9 cellular contexts compared by ENCODE assay signal in the genomic region with DNA sequence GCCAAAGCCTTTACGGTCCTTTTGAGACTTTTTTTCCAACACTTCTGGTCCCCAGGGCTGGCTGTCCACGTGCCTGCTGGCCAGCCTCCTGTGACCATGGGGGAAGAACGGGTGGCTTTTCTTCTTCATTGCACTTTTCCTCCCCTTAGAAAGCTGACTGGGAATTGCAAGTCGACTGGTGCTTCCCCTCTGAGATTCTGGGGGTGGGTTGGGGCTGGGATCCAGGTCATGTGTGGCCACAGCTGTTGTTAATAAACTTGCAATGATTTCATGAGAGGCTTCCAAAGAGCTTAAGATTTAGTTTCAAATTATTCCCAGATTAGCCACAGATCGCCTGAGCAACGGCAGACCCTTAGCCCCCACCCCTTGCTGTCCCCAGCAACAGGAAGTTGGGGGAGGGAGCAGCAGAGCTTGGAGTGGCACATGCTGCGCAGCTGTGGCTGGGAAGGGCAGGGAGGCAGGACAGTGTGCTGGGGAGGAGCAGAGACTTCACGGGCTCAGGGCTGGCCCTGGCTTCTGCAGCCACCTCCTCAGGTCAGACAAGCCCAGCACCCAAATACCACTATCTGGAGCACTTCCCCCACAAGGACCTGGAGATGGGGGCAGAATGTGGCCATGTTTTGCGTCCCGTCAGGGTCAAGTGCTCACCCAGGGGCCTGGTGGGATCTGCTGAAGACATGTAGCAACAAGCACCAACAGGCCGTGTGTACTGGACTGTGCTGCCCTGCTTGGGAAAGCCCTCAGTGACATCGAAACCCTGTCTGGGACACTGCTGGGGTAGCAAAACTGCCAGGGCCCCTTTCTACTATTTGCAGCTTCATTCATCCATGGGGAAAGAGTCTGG. TPM values are rescaled to one million over a fixed set of nuclear protein-coding genes. Genes with fewer than 3 reads are reported as not detected.
DNase-seq lines count a peak whose midpoint lies in the region; ATAC-seq, FAIRE-seq and TF ChIP-seq lines count a peak whose summit lies in the region.
"Had no signal": no experiment of that assay in that cellular context is flagged by ENCODE, and none has a peak within 500 bp of the region (broad histone marks: within the 10 kb centered on the region; RNA-seq: fewer than 3 reads in every experiment).

No MANE protein-coding gene starts in this region.

- no peaks in the 10 kb centered on the region for H3K36me3 Mint-ChIP-seq in activated naive CD4-positive, alpha-beta T cell treated with anti-CD3 and anti-CD28 coated beads, Interleukin-2, amount 50 U/mL, for 72 hours

- H3K4me2 ChIP-seq in mesenchymal stem cell (ENCODE audit: low read length, poor library complexity, severe bottlenecking): peak overlapping the region; percentile 25

- H3K9me3 ChIP-seq in mesenchymal stem cell (ENCODE audit: control insufficient read depth, low read length): no peaks in the 10 kb centered on the region

- peak overlapping the region; percentile 14 to 61 for H3K27ac Mint-ChIP-seq in activated naive CD4-positive, alpha-beta T cell treated with anti-CD3 and anti-CD28 coated beads, Interleukin-2, amount 50 U/mL, for 72 hours

- ATAC-seq in activated naive CD4-positive, alpha-beta T cell treated with anti-CD3 and anti-CD28 coated beads, Interleukin-2, amount 50 U/mL, for 72 hours: no peak
- ATAC-seq in GM19023 (IDR thresholded peaks at IDR 0.05; ENCODE audit: unreplicated experiment): no peak

- 19% methylated on average over 7 of the region's 12 CpGs for WGBS in mesenchymal stem cell

- H3K27ac ChIP-seq in coronary artery (peak overlapping the region; percentile 67 to 74), mesenchymal stem cell (ENCODE audit: low read length, poor library complexity, severe bottlenecking) (peak overlapping the region; percentile 31)
- H3K27ac ChIP-seq: VCaP had no signal

- H3K18ac ChIP-seq in mesenchymal stem cell (ENCODE audit: low read depth in 1 of 2, low read length in 2 of 2): peak overlapping the region; percentile 85 to 97

- H3K23ac ChIP-seq in mesenchymal stem cell (ENCODE audit: low read length in 2 of 2): peak overlapping the region in 1 of 2 experiments; percentile 5

- no peaks in the 10 kb centered on the region for H3K27me3 ChIP-seq in mesenchymal stem cell (ENCODE audit: control insufficient read depth in 1 of 2, insufficient read depth in 1 of 2, low read length in 2 of 2)

- peaks cover 15% of the 10 kb centered on the region for H3K79me1 ChIP-seq in mesenchymal stem cell (replicated peaks; ENCODE audit: low read length, poor library complexity, severe bottlenecking)

- peak overlapping the region; percentile 50 to 88 for H2BK12ac ChIP-seq in mesenchymal stem cell (ENCODE audit: low read length in 2 of 2)

- no peak for TF ChIP-seq POLR2A in H54 (IDR thresholded peaks at IDR 0.05; ENCODE audit: low read depth, low read length)

- no peak for TF ChIP-seq CTCF in coronary artery (IDR thresholded peaks at IDR 0.05)

- H3K36me3 ChIP-seq in mesenchymal stem cell (ENCODE audit: control insufficient read depth in 1 of 2, insufficient read depth in 2 of 2, low read depth in 1 of 2, low read length in 2 of 2): peaks cover 20 to 21% of the 10 kb centered on the region in 2 experiments

- H4K8ac ChIP-seq in mesenchymal stem cell (ENCODE audit: low read length): peak overlapping the region; percentile 90

- H3K4me1 ChIP-seq in mesenchymal stem cell (ENCODE audit: control insufficient read depth, insufficient read depth, low read depth, low read length): peaks cover 55% of the 10 kb centered on the region

- H3K14ac ChIP-seq in mesenchymal stem cell (ENCODE audit: low read length in 2 of 2): peak overlapping the region in 1 of 2 experiments; percentile 12

- FAIRE-seq in H54 (lab: Jason Lieb, UNC): no peak

- peak overlapping the region; percentile 71 for H2AK5ac ChIP-seq in mesenchymal stem cell (ENCODE audit: low read length, severe bottlenecking)

- H3K4me3 ChIP-seq in coronary artery: peak overlapping the region; percentile 43
- H3K4me3 ChIP-seq in mesenchymal stem cell (ENCODE audit: insufficient read depth in 1 of 2, low read depth in 1 of 2, low read length in 2 of 2): peak overlapping the region in 1 of 2 experiments; percentile 62

- peak overlapping the region; percentile 35 for H2BK5ac ChIP-seq in mesenchymal stem cell (ENCODE audit: low read depth, low read length, poor library complexity, severe bottlenecking)

- no peaks in the 10 kb centered on the region for H3K9me3 Mint-ChIP-seq in activated naive CD4-positive, alpha-beta T cell treated with anti-CD3 and anti-CD28 coated beads, Interleukin-2, amount 50 U/mL, for 72 hours

- no peak overlapping the region for H2AFZ ChIP-seq in mesenchymal stem cell (ENCODE audit: low read depth, low read length)

- H2BK120ac ChIP-seq in mesenchymal stem cell (ENCODE audit: low read depth, low read length): peak overlapping the region; percentile 91

- H2BK15ac ChIP-seq in mesenchymal stem cell (ENCODE audit: low read depth, poor library complexity, severe bottlenecking): peak overlapping the region; percentile 5

- H3K9ac ChIP-seq in mesenchymal stem cell (ENCODE audit: low read length): peak overlapping the region; percentile 83

- peak overlapping the region; percentile 72 to 80 for H3K4ac ChIP-seq in mesenchymal stem cell (ENCODE audit: low read depth in 1 of 2, low read length in 2 of 2)

- H4K91ac ChIP-seq in mesenchymal stem cell (ENCODE audit: low read length): peak overlapping the region; percentile 97

- DNase-seq in activated naive CD4-positive, alpha-beta T cell treated with anti-CD3 and anti-CD28 coated beads, Interleukin-2, amount 50 U/mL, for 72 hours (ENCODE audit: low spot score in 2 of 2): no peak
- no peak for DNase-seq in activated naive CD4-positive, alpha-beta T cell treated with Interleukin-2 at 50 U/mL for 16 hours
- DNase-seq in coronary artery (ENCODE audit: low spot score) (no peak), mesenchymal stem cell (peak; percentile 83), ureter (ENCODE audit: low spot score) (peak; percentile 65), H54 (ENCODE audit: insufficient read length, low spot score) (no peak), GOT3 (lab: John Stamatoyannopoulos, UW) (no peak)

RNA-seq across cellular contexts. Expression of gene FSCN1, which starts 41.7 kb away (rescaled TPM):
- total RNA-seq in activated naive CD4-positive, alpha-beta T cell treated with anti-CD3 and anti-CD28 coated beads, Interleukin-2, amount 50 U/mL, for 72 hours: 10 to 100 TPM in 1 of 2 donors, 1 to 10 TPM in 1; 3.6 to 91.9 TPM
- 241 TPM for polyA plus RNA-seq in mesenchymal stem cell (2013, experiment 1 of 2)
- 235 TPM for polyA plus RNA-seq in mesenchymal stem cell (2013, experiment 2 of 2)
- 30.1 TPM for total RNA-seq in ureter

Comparison
In these comparisons a context has a peak if more than half of its experiments do, and no peak if none do; other contexts are left out.
1. DNase-seq: peak in mesenchymal stem cell (single experiment) and ureter (single experiment); none in activated naive CD4-positive, alpha-beta T cell treated with anti-CD3 and anti-CD28 coated beads, Interleukin-2, amount 50 U/mL, for 72 hours (0 of 2), activated naive CD4-positive, alpha-beta T cell treated with Interleukin-2 at 50 U/mL for 16 hours (single experiment), coronary artery (single experiment), H54 (single experiment) and GOT3 (single experiment).